In genomic region chr11:46352063-46352841, GRCh38 we compare ENCODE assay signal across 7 cellular contexts. TPM values are rescaled to one million over a fixed set of nuclear protein-coding genes. Genes with fewer than 3 reads are reported as not detected.
DNase-seq lines count a peak whose midpoint lies in the region; ATAC-seq and TF ChIP-seq lines count a peak whose summit lies in the region.

No MANE protein-coding gene starts in this region.

- no peaks in the 10 kb centered on the region; the same call in none of the 2 replicates for H3K36me3 ChIP-seq in H7 (replicated peaks; ENCODE audit: control insufficient read depth, insufficient read depth, low read length)
- H3K36me3 ChIP-seq in SU-DHL-6 (ENCODE audit: low read length) = no peaks in the 10 kb centered on the region

- TF ChIP-seq CTCF in SU-DHL-6 (IDR thresholded peaks at IDR 0.05; ENCODE audit: insufficient read depth, low read length, poor library complexity, severe bottlenecking) = peak; percentile 51

- H3K9me2 ChIP-seq in SU-DHL-6 (replicated peaks; ENCODE audit: insufficient read depth, low read length) = no peaks in the 10 kb centered on the region

- H3K4me3 ChIP-seq in H7 (ENCODE audit: insufficient read depth, low read depth, low read length) (no peak overlapping the region), SU-DHL-6 (ENCODE audit: insufficient read depth, low read length, poor library complexity, severe bottlenecking) (no peak overlapping the region)

- H3K4me1 Mint-ChIP-seq in activated naive CD8-positive, alpha-beta T cell treated with anti-CD3 and anti-CD28 coated beads, Interleukin-2, amount 10 ng/mL, durations not matched to agents 7 days and 5 days = peaks cover 58% of the 10 kb centered on the region

- H3K9me3 Mint-ChIP-seq in activated naive CD8-positive, alpha-beta T cell treated with anti-CD3 and anti-CD28 coated beads, Interleukin-2, amount 10 ng/mL, durations not matched to agents 7 days and 5 days = no peaks in the 10 kb centered on the region

- intact Hi-C loops in left ventricle myocardium superior (cut with micrococcal nuclease) = no loop called here

- no peaks in the 10 kb centered on the region for H3K9me3 ChIP-seq in SU-DHL-6 (ENCODE audit: insufficient read depth, low read length)

- no peak overlapping the region for H3K4me2 ChIP-seq in SU-DHL-6 (ENCODE audit: low read depth, low read length, poor library complexity, severe bottlenecking)

- peak; percentile 58 for ATAC-seq in activated naive CD8-positive, alpha-beta T cell treated with anti-CD3 and anti-CD28 coated beads, Interleukin-2, amount 10 ng/mL, durations not matched to agents 7 days and 5 days (ENCODE audit: low read depth)
- ATAC-seq in left ventricle myocardium superior (peak; percentile 27), GM18505 (IDR thresholded peaks at IDR 0.05; ENCODE audit: unreplicated experiment) (no peak)

- H3K27ac Mint-ChIP-seq in activated naive CD8-positive, alpha-beta T cell treated with anti-CD3 and anti-CD28 coated beads, Interleukin-2, amount 10 ng/mL, durations not matched to agents 7 days and 5 days = peak overlapping the region; percentile 86

- H3K27ac ChIP-seq in SU-DHL-6 (ENCODE audit: low read depth, low read length) = no peak overlapping the region

- H3K4me3 Mint-ChIP-seq in activated naive CD8-positive, alpha-beta T cell treated with anti-CD3 and anti-CD28 coated beads, Interleukin-2, amount 10 ng/mL, durations not matched to agents 7 days and 5 days = peak overlapping the region; percentile 86

- POLR2A ChIA-PET in activated naive CD8-positive, alpha-beta T cell treated with anti-CD3 and anti-CD28 coated beads, Interleukin-2, amount 10 ng/mL, durations not matched to agents 7 days and 5 days (lab: Charles Lee) = interaction anchor here (1.0 to 3.3 kb wide), 5 partner anchors 9 to 20 kb away, joined by 3 to 18 read pairs (median 5); no protein-coding TSS in a partner anchor

- no peaks in the 10 kb centered on the region for H3K27me3 Mint-ChIP-seq in activated naive CD8-positive, alpha-beta T cell treated with anti-CD3 and anti-CD28 coated beads, Interleukin-2, amount 10 ng/mL, durations not matched to agents 7 days and 5 days

- H3K36me3 Mint-ChIP-seq in activated naive CD8-positive, alpha-beta T cell treated with anti-CD3 and anti-CD28 coated beads, Interleukin-2, amount 10 ng/mL, durations not matched to agents 7 days and 5 days = peaks cover 11% of the 10 kb centered on the region

- H3K9ac ChIP-seq in SU-DHL-6 (ENCODE audit: low read length) = no peak overlapping the region

- DNase-seq in H7 (peak; percentile 93), left ventricle myocardium superior (peak; percentile 73), NCI-H510A (lab: John Stamatoyannopoulos, UW) (no peak)
- peak; percentile 83 for DNase-seq in activated naive CD8-positive, alpha-beta T cell treated with anti-CD3 and anti-CD28 coated beads, Interleukin-2, amount 10 ng/mL, durations not matched to agents 7 days and 5 days
- peak; percentile 64 to 75 (median 65) for DNase-seq in stimulated activated CD4-positive, alpha-beta T cell treated with anti-CD3 and anti-CD28 coated beads, Interleukin-12 subunit alpha, Interleukin-12 subunit beta, amount 100 ng/mL, for 48 hours (ENCODE audit: low read depth in 2 of 3, low spot score in 1 of 3)

- H2AFZ ChIP-seq in SU-DHL-6 (ENCODE audit: low read depth, low read length, severe bottlenecking) = no peak overlapping the region

- TF ChIP-seq POLR2A in GM18505 (IDR thresholded peaks at IDR 0.05; ENCODE audit: borderline replicate concordance, extremely low read depth, insufficient read depth, insufficient read length) = no peak

- H4K20me1 ChIP-seq in SU-DHL-6 (ENCODE audit: low read depth, low read length) = 0 out of 2 replicates have a peak, but pooled peaks cover 6% of the 10 kb centered on the region

- H3K27me3 ChIP-seq in H7 (ENCODE audit: control insufficient read depth, insufficient read depth, low read length) (no peaks in the 10 kb centered on the region), SU-DHL-6 (ENCODE audit: low read length) (no peaks in the 10 kb centered on the region)

- peaks cover 56% of the 10 kb centered on the region for H3K79me2 ChIP-seq in SU-DHL-6 (ENCODE audit: insufficient read depth, low read length)

- no peaks in the 10 kb centered on the region for H3F3A ChIP-seq in SU-DHL-6 (ENCODE audit: insufficient read depth)

RNA-seq across cellular contexts. Expression of gene DGKZ, which starts 5.0 kb away (rescaled TPM):
- 80.8 and 109 TPM in 2 replicates for total RNA-seq in H7 (2014; rRNA removed; shearing (Covaris generic))
- total RNA-seq in activated naive CD8-positive, alpha-beta T cell treated with anti-CD3 and anti-CD28 coated beads, Interleukin-2, amount 10 ng/mL, durations not matched to agents 7 days and 5 days = 100 to 1,000 TPM; 160 to 163 TPM
- 71.7 TPM for total RNA-seq in left ventricle myocardium superior

RNA-seq across cellular contexts. Expression of gene MDK, which starts 29.2 kb away (rescaled TPM):
- 672 and 771 TPM in 2 replicates for total RNA-seq in H7 (2014; rRNA removed; shearing (Covaris generic))
- 1 to 10 TPM; 6.9 to 7.4 TPM for total RNA-seq in activated naive CD8-positive, alpha-beta T cell treated with anti-CD3 and anti-CD28 coated beads, Interleukin-2, amount 10 ng/mL, durations not matched to agents 7 days and 5 days
- 5.7 TPM for total RNA-seq in left ventricle myocardium superior

RNA-seq across cellular contexts. Expression of gene CHRM4, which starts 39.3 kb away (rescaled TPM):
- 0.14 TPM in 1 of 2 replicates, not detected in the other for total RNA-seq in H7 (2014; rRNA removed; shearing (Covaris generic))
- total RNA-seq in activated naive CD8-positive, alpha-beta T cell treated with anti-CD3 and anti-CD28 coated beads, Interleukin-2, amount 10 ng/mL, durations not matched to agents 7 days and 5 days = under 1 TPM; 0.19 to 0.40 TPM
- total RNA-seq in left ventricle myocardium superior = not detected

Comparison
In these comparisons a context has a peak if more than half of its experiments do, and no peak if none do; other contexts are left out.
1. RNA of gene MDK, which starts 29.2 kb away (total RNA-seq): 672 to 771 TPM in H7; 6.9 to 7.4 TPM in activated naive CD8-positive, alpha-beta T cell treated with anti-CD3 and anti-CD28 coated beads, Interleukin-2, amount 10 ng/mL, durations not matched to agents 7 days and 5 days and 5.7 TPM in left ventricle myocardium superior (single experiment); every median in the first group is over 10 times any median in the second.